ENCODE assay signal across 9 cellular contexts in genomic region chr11:48063424-48063978, GRCh38.
A peak's percentile ranks its signal among the peaks of the same experiment; 100 is the strongest.
DNase-seq lines count a peak whose midpoint lies in the region; ATAC-seq and TF ChIP-seq lines count a peak whose summit lies in the region.
"Had no signal": no experiment of that assay in that cellular context is flagged by ENCODE, and none has a peak within 500 bp of the region (broad histone marks: within the 10 kb centered on the region; RNA-seq: fewer than 3 reads in every experiment).

No MANE protein-coding gene starts in this region.

- H3K4me3 ChIP-seq in body of pancreas = no peak overlapping the region
- H3K4me3 ChIP-seq in lower lobe of right lung = no peak overlapping the region
- H3K4me3 ChIP-seq in tibial artery = no peak overlapping the region

- H3K4me1 ChIP-seq in body of pancreas = peaks cover 7% of the 10 kb centered on the region
- H3K4me1 ChIP-seq in lower lobe of right lung = peaks cover 59% of the 10 kb centered on the region
- H3K4me1 ChIP-seq in tibial artery = peaks cover 0 to 22% (median 11%) of the 10 kb centered on the region in 4 donors

- H3K36me3 Mint-ChIP-seq in T-helper 1 cell treated with Interleukin-12 subunit alpha and Interleukin-12 subunit beta and Interleukin-4 antibody, amounts not matched to agents 30 μg/mL and 1 μg/mL, for 36 hours (ENCODE audit: low read depth) = peaks cover 15% of the 10 kb centered on the region

- ATAC-seq in body of pancreas (peak; percentile 73), lower lobe of right lung (peak; percentile 65 to 73), HG02885 (IDR thresholded peaks at IDR 0.05; ENCODE audit: poor library complexity, unreplicated experiment) (no peak)

- TF ChIP-seq CTCF in body of pancreas (IDR thresholded peaks at IDR 0.05) (no peak), lower lobe of right lung (IDR thresholded peaks at IDR 0.05) (no peak), tibial artery (IDR thresholded peaks at IDR 0.05) (no peak)

- DNase-seq in T-helper 1 cell (no peak), body of pancreas (peak in 2 of 4 donors; percentile 25 to 43), lower lobe of right lung (no peak), tibial artery (no peak), T-helper 9 cell (no peak), cerebellar cortex (ENCODE audit: low spot score) (no peak)
- DNase-seq: mesendoderm had no signal

- intact Hi-C loops in body of pancreas (cut with DNase I) (no loop called here), lower lobe of right lung (cut with DNase I) (no loop called here), tibial artery (cut with DNase I; ENCODE audit: low total_unique reads) (loop anchor here (5.0 kb wide), 1 partner anchor 76 kb away; no protein-coding TSS in a partner anchor)

- H3K27me3 ChIP-seq in body of pancreas (no peaks in the 10 kb centered on the region), lower lobe of right lung (ENCODE audit: low read depth) (no peaks in the 10 kb centered on the region), tibial artery (no peaks in the 10 kb centered on the region)

- H3K27ac ChIP-seq in body of pancreas = peak overlapping the region; percentile 15 to 72 (median 49)
- H3K27ac ChIP-seq in lower lobe of right lung = peak overlapping the region; percentile 71
- H3K27ac ChIP-seq in tibial artery = peak overlapping the region; percentile 33 to 52

- H3K4me3 Mint-ChIP-seq in T-helper 1 cell treated with Interleukin-12 subunit alpha and Interleukin-12 subunit beta and Interleukin-4 antibody, amounts not matched to agents 30 μg/mL and 1 μg/mL, for 36 hours = no peak overlapping the region

- no peaks in the 10 kb centered on the region for H3K9me3 Mint-ChIP-seq in T-helper 1 cell treated with Interleukin-12 subunit alpha and Interleukin-12 subunit beta and Interleukin-4 antibody, amounts not matched to agents 30 μg/mL and 1 μg/mL, for 36 hours

- H3K36me3 ChIP-seq in body of pancreas (replicated peaks in 1 of 2; ENCODE audit: insufficient read depth in 1 of 2, low read depth in 2 of 2) (no peaks in the 10 kb centered on the region), lower lobe of right lung (no peaks in the 10 kb centered on the region), tibial artery (no peaks in the 10 kb centered on the region)

- no peaks in the 10 kb centered on the region for H3K27me3 Mint-ChIP-seq in T-helper 1 cell treated with Interleukin-12 subunit alpha and Interleukin-12 subunit beta and Interleukin-4 antibody, amounts not matched to agents 30 μg/mL and 1 μg/mL, for 36 hours (ENCODE audit: low read depth)

- 43% methylated on average over 2 of the region's 2 CpGs for WGBS in body of pancreas, 2 donors

- no peaks in the 10 kb centered on the region for H3K9me3 ChIP-seq in body of pancreas
- H3K9me3 ChIP-seq in lower lobe of right lung = no peaks in the 10 kb centered on the region
- H3K9me3 ChIP-seq in tibial artery = no peaks in the 10 kb centered on the region

- peaks cover 64% of the 10 kb centered on the region for H3K4me1 Mint-ChIP-seq in T-helper 1 cell treated with Interleukin-12 subunit alpha and Interleukin-12 subunit beta and Interleukin-4 antibody, amounts not matched to agents 30 μg/mL and 1 μg/mL, for 36 hours (ENCODE audit: low read depth)

- no peak for TF ChIP-seq POLR2A in body of pancreas (IDR thresholded peaks at IDR 0.05)

- H3K27ac Mint-ChIP-seq in T-helper 1 cell treated with Interleukin-12 subunit alpha and Interleukin-12 subunit beta and Interleukin-4 antibody, amounts not matched to agents 30 μg/mL and 1 μg/mL, for 36 hours = peak overlapping the region; percentile 57
